1 cellular context compared by ENCODE assay signal in the genomic region with DNA sequence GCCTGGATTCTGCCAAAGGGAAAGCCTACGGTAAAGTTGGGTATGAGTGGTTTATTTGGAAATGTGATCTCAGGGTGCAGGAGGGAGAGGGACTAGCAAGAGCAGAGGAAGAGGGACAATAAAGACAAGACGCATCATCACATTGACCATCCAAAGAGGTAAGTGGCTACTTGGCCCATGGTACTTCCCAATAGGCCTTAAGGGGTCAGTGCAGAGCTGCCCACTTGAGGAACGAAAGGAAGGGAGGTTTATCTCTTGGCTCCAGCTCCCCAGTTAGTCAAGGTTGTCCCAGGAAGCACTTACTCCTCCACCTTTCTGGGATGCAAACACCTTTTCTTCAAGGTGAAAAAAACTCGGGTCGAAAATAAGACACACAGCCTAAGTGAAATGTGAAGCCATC.
TF ChIP-seq lines count a peak whose summit lies in the region.

No MANE protein-coding gene starts in this region.

TF ChIP-seq in H1, 55 proteins besides CTCF, POLR2A, EP300 and RAD21 (continued from another document):
- TF ChIP-seq, protein P1, sequence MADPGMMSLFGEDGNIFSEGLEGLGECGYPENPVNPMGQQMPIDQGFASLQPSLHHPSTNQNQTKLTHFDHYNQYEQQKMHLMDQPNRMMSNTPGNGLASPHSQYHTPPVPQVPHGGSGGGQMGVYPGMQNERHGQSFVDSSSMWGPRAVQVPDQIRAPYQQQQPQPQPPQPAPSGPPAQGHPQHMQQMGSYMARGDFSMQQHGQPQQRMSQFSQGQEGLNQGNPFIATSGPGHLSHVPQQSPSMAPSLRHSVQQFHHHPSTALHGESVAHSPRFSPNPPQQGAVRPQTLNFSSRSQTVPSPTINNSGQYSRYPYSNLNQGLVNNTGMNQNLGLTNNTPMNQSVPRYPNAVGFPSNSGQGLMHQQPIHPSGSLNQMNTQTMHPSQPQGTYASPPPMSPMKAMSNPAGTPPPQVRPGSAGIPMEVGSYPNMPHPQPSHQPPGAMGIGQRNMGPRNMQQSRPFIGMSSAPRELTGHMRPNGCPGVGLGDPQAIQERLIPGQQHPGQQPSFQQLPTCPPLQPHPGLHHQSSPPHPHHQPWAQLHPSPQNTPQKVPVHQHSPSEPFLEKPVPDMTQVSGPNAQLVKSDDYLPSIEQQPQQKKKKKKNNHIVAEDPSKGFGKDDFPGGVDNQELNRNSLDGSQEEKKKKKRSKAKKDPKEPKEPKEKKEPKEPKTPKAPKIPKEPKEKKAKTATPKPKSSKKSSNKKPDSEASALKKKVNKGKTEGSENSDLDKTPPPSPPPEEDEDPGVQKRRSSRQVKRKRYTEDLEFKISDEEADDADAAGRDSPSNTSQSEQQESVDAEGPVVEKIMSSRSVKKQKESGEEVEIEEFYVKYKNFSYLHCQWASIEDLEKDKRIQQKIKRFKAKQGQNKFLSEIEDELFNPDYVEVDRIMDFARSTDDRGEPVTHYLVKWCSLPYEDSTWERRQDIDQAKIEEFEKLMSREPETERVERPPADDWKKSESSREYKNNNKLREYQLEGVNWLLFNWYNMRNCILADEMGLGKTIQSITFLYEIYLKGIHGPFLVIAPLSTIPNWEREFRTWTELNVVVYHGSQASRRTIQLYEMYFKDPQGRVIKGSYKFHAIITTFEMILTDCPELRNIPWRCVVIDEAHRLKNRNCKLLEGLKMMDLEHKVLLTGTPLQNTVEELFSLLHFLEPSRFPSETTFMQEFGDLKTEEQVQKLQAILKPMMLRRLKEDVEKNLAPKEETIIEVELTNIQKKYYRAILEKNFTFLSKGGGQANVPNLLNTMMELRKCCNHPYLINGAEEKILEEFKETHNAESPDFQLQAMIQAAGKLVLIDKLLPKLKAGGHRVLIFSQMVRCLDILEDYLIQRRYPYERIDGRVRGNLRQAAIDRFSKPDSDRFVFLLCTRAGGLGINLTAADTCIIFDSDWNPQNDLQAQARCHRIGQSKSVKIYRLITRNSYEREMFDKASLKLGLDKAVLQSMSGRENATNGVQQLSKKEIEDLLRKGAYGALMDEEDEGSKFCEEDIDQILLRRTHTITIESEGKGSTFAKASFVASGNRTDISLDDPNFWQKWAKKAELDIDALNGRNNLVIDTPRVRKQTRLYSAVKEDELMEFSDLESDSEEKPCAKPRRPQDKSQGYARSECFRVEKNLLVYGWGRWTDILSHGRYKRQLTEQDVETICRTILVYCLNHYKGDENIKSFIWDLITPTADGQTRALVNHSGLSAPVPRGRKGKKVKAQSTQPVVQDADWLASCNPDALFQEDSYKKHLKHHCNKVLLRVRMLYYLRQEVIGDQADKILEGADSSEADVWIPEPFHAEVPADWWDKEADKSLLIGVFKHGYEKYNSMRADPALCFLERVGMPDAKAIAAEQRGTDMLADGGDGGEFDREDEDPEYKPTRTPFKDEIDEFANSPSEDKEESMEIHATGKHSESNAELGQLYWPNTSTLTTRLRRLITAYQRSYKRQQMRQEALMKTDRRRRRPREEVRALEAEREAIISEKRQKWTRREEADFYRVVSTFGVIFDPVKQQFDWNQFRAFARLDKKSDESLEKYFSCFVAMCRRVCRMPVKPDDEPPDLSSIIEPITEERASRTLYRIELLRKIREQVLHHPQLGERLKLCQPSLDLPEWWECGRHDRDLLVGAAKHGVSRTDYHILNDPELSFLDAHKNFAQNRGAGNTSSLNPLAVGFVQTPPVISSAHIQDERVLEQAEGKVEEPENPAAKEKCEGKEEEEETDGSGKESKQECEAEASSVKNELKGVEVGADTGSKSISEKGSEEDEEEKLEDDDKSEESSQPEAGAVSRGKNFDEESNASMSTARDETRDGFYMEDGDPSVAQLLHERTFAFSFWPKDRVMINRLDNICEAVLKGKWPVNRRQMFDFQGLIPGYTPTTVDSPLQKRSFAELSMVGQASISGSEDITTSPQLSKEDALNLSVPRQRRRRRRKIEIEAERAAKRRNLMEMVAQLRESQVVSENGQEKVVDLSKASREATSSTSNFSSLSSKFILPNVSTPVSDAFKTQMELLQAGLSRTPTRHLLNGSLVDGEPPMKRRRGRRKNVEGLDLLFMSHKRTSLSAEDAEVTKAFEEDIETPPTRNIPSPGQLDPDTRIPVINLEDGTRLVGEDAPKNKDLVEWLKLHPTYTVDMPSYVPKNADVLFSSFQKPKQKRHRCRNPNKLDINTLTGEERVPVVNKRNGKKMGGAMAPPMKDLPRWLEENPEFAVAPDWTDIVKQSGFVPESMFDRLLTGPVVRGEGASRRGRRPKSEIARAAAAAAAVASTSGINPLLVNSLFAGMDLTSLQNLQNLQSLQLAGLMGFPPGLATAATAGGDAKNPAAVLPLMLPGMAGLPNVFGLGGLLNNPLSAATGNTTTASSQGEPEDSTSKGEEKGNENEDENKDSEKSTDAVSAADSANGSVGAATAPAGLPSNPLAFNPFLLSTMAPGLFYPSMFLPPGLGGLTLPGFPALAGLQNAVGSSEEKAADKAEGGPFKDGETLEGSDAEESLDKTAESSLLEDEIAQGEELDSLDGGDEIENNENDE (IDR thresholded peaks at IDR 0.05; ENCODE audit: insufficient replicate concordance, low read length): no peak
- TF ChIP-seq TAF1 (IDR thresholded peaks at IDR 0.05; ENCODE audit: low read depth, low read length): no peak
- no peak for TF ChIP-seq MAFK (IDR thresholded peaks at IDR 0.05; ENCODE audit: low read depth, low read length)
- no peak for TF ChIP-seq NRF1 (IDR thresholded peaks at IDR 0.05; ENCODE audit: low read depth, low read length)
- no peak for TF ChIP-seq SUZ12 (IDR thresholded peaks at IDR 0.05; ENCODE audit: low read length)
